In genomic region chr17:12947047-12947446, GRCh38 we compare ENCODE assay signal across 24 cellular contexts.
DNase-seq lines count a peak whose midpoint lies in the region; TF ChIP-seq lines count a peak whose summit lies in the region.
"Had no signal": no experiment of that assay in that cellular context is flagged by ENCODE, and none has a peak within 500 bp of the region (broad histone marks: within the 10 kb centered on the region; RNA-seq: fewer than 3 reads in every experiment).

No MANE protein-coding gene starts in this region.

- H3K27ac Mint-ChIP-seq in nephron progenitor cell: peak overlapping the region; percentile 30
- H3K27ac Mint-ChIP-seq: B cell; CD14-positive monocyte; CD4-positive, alpha-beta memory T cell; CD4-positive, alpha-beta T cell; CD4-positive, CD25-positive, alpha-beta regulatory T cell; CD8-positive, alpha-beta memory T cell; CD8-positive, alpha-beta T cell had no signal

- H3K9me3 Mint-ChIP-seq in nephron progenitor cell: no peaks in the 10 kb centered on the region
- H3K9me3 Mint-ChIP-seq: CD8-positive, alpha-beta memory T cell; CD8-positive, alpha-beta T cell had no signal

- peaks cover 3% of the 10 kb centered on the region for H3K27me3 Mint-ChIP-seq in nephron progenitor cell (ENCODE audit: low read depth, poor library complexity)
- H3K27me3 Mint-ChIP-seq: B cell; CD4-positive, CD25-positive, alpha-beta regulatory T cell had no signal

- H3K4me1 Mint-ChIP-seq in nephron progenitor cell: no peaks in the 10 kb centered on the region
- H3K4me1 Mint-ChIP-seq: B cell; CD14-positive monocyte; CD4-positive, alpha-beta memory T cell; CD4-positive, CD25-positive, alpha-beta regulatory T cell; CD8-positive, alpha-beta memory T cell had no signal

- no peak overlapping the region for H3K4me3 Mint-ChIP-seq in nephron progenitor cell
- H3K4me3 Mint-ChIP-seq: B cell; CD14-positive monocyte; CD4-positive, alpha-beta memory T cell; CD4-positive, alpha-beta T cell; CD4-positive, CD25-positive, alpha-beta regulatory T cell; CD8-positive, alpha-beta memory T cell; CD8-positive, alpha-beta T cell had no signal

- H3K36me3 Mint-ChIP-seq in nephron progenitor cell (ENCODE audit: low read depth): peaks cover 43% of the 10 kb centered on the region
- H3K36me3 Mint-ChIP-seq: CD14-positive monocyte; CD4-positive, alpha-beta memory T cell; CD4-positive, CD25-positive, alpha-beta regulatory T cell; CD8-positive, alpha-beta memory T cell; CD8-positive, alpha-beta T cell had no signal

- DNase-seq in nephron progenitor cell: no peak
- DNase-seq in activated CD4-positive, alpha-beta T cell treated with anti-CD3 and anti-CD28 coated beads for 1 hour: no peak
- DNase-seq: 8988T; ACHN; AML-193; BE2C; C1 segment of cervical spinal cord; Caco-2; Calu3; CD4-positive, alpha-beta memory T cell; CD4-positive, alpha-beta T cell; CD4-positive, CD25-positive, alpha-beta regulatory T cell; CD8-positive, alpha-beta memory T cell; CD8-positive, alpha-beta T cell; COR-L47; DMS 273 treated with DMSO at 0.1 percent for 48 hours; DMS153; DMS53; DMS79; DMS79 treated with DMSO at 0.1 percent for 48 hours; DND-41; EL had no signal

- TF ChIP-seq CTCF in nephron progenitor cell (IDR thresholded peaks at IDR 0.05): no peak
